ENCODE assay signal across 23 cellular contexts in the genomic region with DNA sequence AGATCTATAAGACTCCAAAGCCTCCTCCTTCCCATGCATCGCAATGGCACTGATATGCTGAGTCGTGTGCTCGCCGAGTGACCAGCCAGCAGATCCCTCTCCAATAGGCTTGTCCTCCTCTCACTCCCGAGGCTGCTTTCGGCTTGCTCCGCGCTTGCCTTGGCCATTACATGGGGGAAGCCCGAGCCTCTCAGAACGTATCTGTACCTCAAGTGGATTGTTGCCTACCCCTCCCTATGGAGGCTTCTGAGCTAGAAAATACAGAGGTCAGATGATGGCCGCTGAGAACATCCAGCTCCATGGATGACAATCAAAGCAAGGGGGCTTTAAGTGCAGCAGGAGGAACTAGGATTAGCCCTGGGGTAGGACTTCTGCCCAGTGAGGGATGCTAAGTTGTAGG.
"Had no signal": no experiment of that assay in that cellular context is flagged by ENCODE, and none has a peak within 500 bp of the region (broad histone marks: within the 10 kb centered on the region; RNA-seq: fewer than 3 reads in every experiment).

No MANE protein-coding gene starts in this region.

- H3K36me3 Mint-ChIP-seq: naive thymus-derived CD4-positive, alpha-beta T cell; stimulated activated memory B cell treated with anti-CD40 and anti-IgM and Interleukin-4, amounts not matched to agents 10 μg/mL and 1 μg/mL and 100 μg/mL, for 72 hours had no signal

- H3K9me3 Mint-ChIP-seq: nephron progenitor cell; stimulated activated memory B cell treated with anti-CD40 and anti-IgM and Interleukin-4, amounts not matched to agents 10 μg/mL and 1 μg/mL and 100 μg/mL, for 72 hours had no signal

- DNase-seq: cortex of kidney; effector CD4-positive, alpha-beta T cell; heart left ventricle; kidney; left lung; nephron progenitor cell; occipital lobe; ovary; posterior cingulate gyrus; psoas muscle; spleen; stimulated activated CD4-positive, alpha-beta T cell treated with anti-CD3 and anti-CD28 coated beads, Interleukin-4, amount 100 ng/mL, for 4 hours; stimulated activated naive CD8-positive, alpha-beta T cell treated with anti-CD3 and anti-CD28 coated beads, Interleukin-15, Interleukin-2, amounts not matched to agents 100 U/mL and 50 U/mL, for 24 hours; testis; tibial artery; upper lobe of left lung had no signal

- H3K27ac ChIP-seq: epithelial cell of prostate, foreskin keratinocyte, gastroesophageal sphincter, heart left ventricle, hepatocyte, left lung, ovary, psoas muscle, skin epidermis, spleen, testis, tibial artery, upper lobe of left lung had no signal

- ATAC-seq: foreskin keratinocyte; gastroesophageal sphincter; heart left ventricle; stimulated activated memory B cell treated with anti-CD40 and anti-IgM and Interleukin-4, amounts not matched to agents 10 μg/mL and 1 μg/mL and 100 μg/mL, for 72 hours had no signal

- H3K27ac Mint-ChIP-seq: naive thymus-derived CD4-positive, alpha-beta T cell; nephron progenitor cell; stimulated activated memory B cell treated with anti-CD40 and anti-IgM and Interleukin-4, amounts not matched to agents 10 μg/mL and 1 μg/mL and 100 μg/mL, for 72 hours had no signal

- H3K4me3 Mint-ChIP-seq: naive thymus-derived CD4-positive, alpha-beta T cell; nephron progenitor cell; stimulated activated memory B cell treated with anti-CD40 and anti-IgM and Interleukin-4, amounts not matched to agents 10 μg/mL and 1 μg/mL and 100 μg/mL, for 72 hours had no signal

- H3K36me3 ChIP-seq: gastroesophageal sphincter, heart left ventricle, left lung, ovary, spleen, tibial artery, upper lobe of left lung had no signal

- H3K9me3 ChIP-seq: gastroesophageal sphincter, heart left ventricle, left lung, ovary, psoas muscle, spleen, testis, tibial artery, upper lobe of left lung had no signal

- H2AFZ ChIP-seq: hepatocyte had no signal

- H3K4me3 ChIP-seq: gastroesophageal sphincter, heart left ventricle, hepatocyte, left lung, ovary, psoas muscle, skin epidermis, spleen, testis, tibial artery, upper lobe of left lung had no signal

- H3K4me1 ChIP-seq: foreskin keratinocyte, gastroesophageal sphincter, left lung, psoas muscle, testis, tibial artery, upper lobe of left lung had no signal

- H3K27me3 ChIP-seq: ovary, testis, upper lobe of left lung had no signal

- H3K4me2 ChIP-seq: hepatocyte had no signal

- H3K79me2 ChIP-seq: hepatocyte had no signal
